ENCODE assay signal across 18 cellular contexts in the genomic region with DNA sequence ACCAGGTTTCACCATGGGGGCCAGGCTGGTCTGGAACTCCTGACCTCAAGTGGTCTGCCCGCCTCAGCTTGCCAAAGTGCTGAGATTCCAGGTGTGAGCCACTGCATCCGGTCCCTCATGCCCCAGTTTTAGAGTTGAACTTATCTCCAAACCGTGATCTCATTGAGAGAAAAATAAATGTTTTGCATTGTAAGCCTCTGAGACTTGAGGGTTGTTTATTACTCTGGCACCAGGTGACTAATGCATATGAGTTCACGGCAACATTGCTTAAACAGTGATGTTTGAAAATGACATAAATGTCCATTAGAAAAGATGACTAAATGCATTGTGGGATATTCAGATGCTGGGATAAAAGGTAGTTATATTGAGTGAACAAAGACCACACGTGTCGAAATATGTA. TPM values are rescaled to one million over a fixed set of nuclear protein-coding genes. Genes with fewer than 3 reads are reported as not detected.
A peak's percentile ranks its signal among the peaks of the same experiment; 100 is the strongest.
DNase-seq lines count a peak whose midpoint lies in the region; ATAC-seq and TF ChIP-seq lines count a peak whose summit lies in the region.
"Had no signal": no experiment of that assay in that cellular context is flagged by ENCODE, and none has a peak within 500 bp of the region (broad histone marks: within the 10 kb centered on the region; RNA-seq: fewer than 3 reads in every experiment).

No MANE protein-coding gene starts in this region.

- H2BK20ac ChIP-seq in IMR-90 (ENCODE audit: low read depth, low read length) = no peak overlapping the region

- H3K56ac ChIP-seq in IMR-90 (ENCODE audit: extremely low read depth, insufficient read depth, low read length) = no peak overlapping the region

- no peak overlapping the region for H3K4me2 ChIP-seq in IMR-90 (ENCODE audit: low read depth, low read length)
- H3K4me2 ChIP-seq: A549 had no signal

- H2BK120ac ChIP-seq in IMR-90 (ENCODE audit: low read depth, low read length) = no peak overlapping the region

- DNase-seq in EL (peak; percentile 16), IMR-90 (peak; percentile 83), amniotic epithelial cell (ENCODE audit: low read depth) (peak; percentile 83), iris pigment epithelial cell (ENCODE audit: low read depth) (peak; percentile 81), A673 (ENCODE audit: low spot score) (no peak), dermis blood vessel endothelial cell (no peak), Caco-2 (no peak), CD14-positive monocyte (ENCODE audit: low spot score) (no peak)
- DNase-seq: C1 segment of cervical spinal cord, MG63, NCI-H1048, NCI-H1436 treated with DMSO at 0.1 percent for 48 hours, NCI-H2029, NCI-H345, NCI-H524 treated with DMSO at 0.1 percent for 48 hours, PC-3, SJCRH30 had no signal

- H2AFZ ChIP-seq in IMR-90 (replicated peaks; ENCODE audit: low read length, poor library complexity) = no peak overlapping the region

- 90% methylated on average over 2 of the region's 6 CpGs; no CpG with 5 or more reads in 1 of the 2 experiments for WGBS in IMR-90 (ENCODE audit: extremely low coverage in 2 of 2, insufficient read length in 1 of 2), 2 experiments

- H3K23ac ChIP-seq in IMR-90 (ENCODE audit: low read depth, low read length) = no peak overlapping the region

- no peak for TF ChIP-seq RAD21 in IMR-90 (IDR thresholded peaks at IDR 0.05; ENCODE audit: low read length)

- H3K9ac ChIP-seq in IMR-90 (ENCODE audit: low read depth, low read length) = no peak overlapping the region

- H3K36me3 Mint-ChIP-seq in Caco-2 (ENCODE audit: insufficient read depth, unreplicated experiment) (no peaks in the 10 kb centered on the region), CD14-positive monocyte (no peaks in the 10 kb centered on the region)

- no peak for TF ChIP-seq POLR2A in IMR-90 (IDR thresholded peaks at IDR 0.05; ENCODE audit: low read depth, low read length)

- no peak overlapping the region for H3K4me3 ChIP-seq in IMR-90 (ENCODE audit: insufficient read depth, low read depth, low read length)
- no peak overlapping the region for H3K4me3 ChIP-seq in A673 (ENCODE audit: low read depth, low read length, poor library complexity, severe bottlenecking)
- H3K4me3 ChIP-seq in Caco-2 (ENCODE audit: low read depth, low read length) = no peak overlapping the region
- H3K4me3 ChIP-seq: A549, MG63, SJCRH30 had no signal

- H2AK5ac ChIP-seq in IMR-90 (ENCODE audit: low read depth, low read length) = no peak overlapping the region

- no peak overlapping the region for H2BK15ac ChIP-seq in IMR-90 (ENCODE audit: low read depth, low read length)

- no peak overlapping the region for H2AK9ac ChIP-seq in IMR-90 (replicated peaks; ENCODE audit: low read depth, low read length, poor library complexity)

- H3K4me1 Mint-ChIP-seq in Caco-2 (ENCODE audit: low read depth, unreplicated experiment) (no peaks in the 10 kb centered on the region), CD14-positive monocyte (no peaks in the 10 kb centered on the region)

- H3K4ac ChIP-seq in IMR-90 (ENCODE audit: low read depth, low read length) = 0 out of 2 replicates have a peak overlapping the region, but pooled peaks have one; percentile 16

- H3K27ac ChIP-seq in IMR-90 (ENCODE audit: insufficient read depth, low read length) (no peak overlapping the region; the same call in 1 of the 2 replicates), A673 (ENCODE audit: low read depth, low read length, poor library complexity, severe bottlenecking) (no peak overlapping the region)
- H3K27ac ChIP-seq: A549, SJCRH30 had no signal

- H3K4me3 Mint-ChIP-seq in Caco-2 (ENCODE audit: unreplicated experiment) = no peak overlapping the region
- H3K4me3 Mint-ChIP-seq in CD14-positive monocyte = no peak overlapping the region

- dilution Hi-C loops in IMR-90 (cut with HindIII; ENCODE audit: low sequenced_read_pairs, unreplicated experiment) = no loop called here

- H3K4me1 ChIP-seq in IMR-90 (ENCODE audit: control insufficient read depth, insufficient read depth, low read length) (peaks cover 4% of the 10 kb centered on the region), A673 (ENCODE audit: insufficient read depth, low read length, poor library complexity, severe bottlenecking) (no peaks in the 10 kb centered on the region), Caco-2 (no peaks in the 10 kb centered on the region)
- H3K4me1 ChIP-seq: A549, SJCRH30 had no signal

- CTCF ChIA-PET in IMR-90 (lab: Yijun Ruan, JAX) (interaction anchor here (1.5 kb wide), 1 partner anchor 9 kb away, joined by 3 read pairs; no protein-coding TSS in a partner anchor), A673 (lab: Charles Lee) (no interaction called here), Caco-2 (lab: Charles Lee) (no interaction called here)

- POLR2A ChIA-PET in IMR-90 (lab: Charles Lee; ENCODE audit: unreplicated experiment) (no interaction called here), A673 (lab: Charles Lee; ENCODE audit: low non-redundant PET) (interaction anchor here (0.5 kb wide), 1 partner anchor 9 kb away, joined by 3 read pairs; no protein-coding TSS in a partner anchor), Caco-2 (lab: Charles Lee) (no interaction called here)

- no peak overlapping the region for H3K14ac ChIP-seq in IMR-90 (replicated peaks; ENCODE audit: low read depth, low read length)

- intact Hi-C loops in IMR-90 (cut with micrococcal nuclease) (no loop called here), A673 (cut with micrococcal nuclease; ENCODE audit: unreplicated experiment) (no loop called here), Caco-2 (cut with micrococcal nuclease; ENCODE audit: unreplicated experiment) (no loop called here), CD14-positive monocyte (cut with micrococcal nuclease) (no loop called here)

- peak overlapping the region; percentile 36 for H2BK5ac ChIP-seq in IMR-90 (ENCODE audit: low read depth, low read length, poor library complexity, severe bottlenecking)

- H3K27ac Mint-ChIP-seq in Caco-2 (ENCODE audit: unreplicated experiment) = no peak overlapping the region
- H3K27ac Mint-ChIP-seq in CD14-positive monocyte = peak overlapping the region in 1 of 7 donors; percentile 22

- no peak overlapping the region for H4K5ac ChIP-seq in IMR-90 (ENCODE audit: low read depth, low read length)

- in situ Hi-C loops in IMR-90 (cut with MboI; ENCODE audit: low sequenced_read_pairs) = loop anchor here (25.0 kb wide), 1 partner anchor 191 kb away; no protein-coding TSS in a partner anchor

- no peak overlapping the region for H4K91ac ChIP-seq in IMR-90 (ENCODE audit: insufficient read depth, low read depth, low read length)

- H3K9me1 ChIP-seq in IMR-90 (ENCODE audit: insufficient read depth, low read length) = 0 out of 2 replicates have a peak, but pooled peaks cover 2% of the 10 kb centered on the region

- no peak overlapping the region for H3K18ac ChIP-seq in IMR-90 (ENCODE audit: low read depth, low read length)

- H3K27me3 ChIP-seq in IMR-90 (ENCODE audit: control insufficient read depth, insufficient read depth, low read length) = no peaks in the 10 kb centered on the region
- H3K27me3 ChIP-seq in A673 (replicated peaks; ENCODE audit: insufficient read depth, low read depth, low read length, poor library complexity) = no peaks in the 10 kb centered on the region
- no peaks in the 10 kb centered on the region for H3K27me3 ChIP-seq in Caco-2 (replicated peaks; ENCODE audit: control insufficient read depth, insufficient read depth, low read length)
- H3K27me3 ChIP-seq: MG63, SJCRH30 had no signal

- no peaks in the 10 kb centered on the region for H3K79me1 ChIP-seq in IMR-90 (ENCODE audit: low read depth in 1 of 2, low read length in 2 of 2)

- H3K9me3 ChIP-seq in IMR-90 (ENCODE audit: control insufficient read depth, insufficient read depth, low read length) (no peaks in the 10 kb centered on the region), A673 (ENCODE audit: low read depth, low read length, poor library complexity, severe bottlenecking) (no peaks in the 10 kb centered on the region), Caco-2 (no peaks in the 10 kb centered on the region)
- H3K9me3 ChIP-seq: A549, MG63, SJCRH30 had no signal

- TF ChIP-seq CTCF in IMR-90 (conservative IDR thresholded peaks at IDR 0.05; ENCODE audit: low read depth, low read length) = no peak
- no peak for TF ChIP-seq CTCF in A673 (conservative IDR thresholded peaks at IDR 0.05; ENCODE audit: low read depth, low read length)
- TF ChIP-seq CTCF in Caco-2 (IDR thresholded peaks at IDR 0.05; ENCODE audit: insufficient read depth in 1 of 2, low read depth in 1 of 2, low read length in 1 of 2, severe bottlenecking in 1 of 2, unreplicated experiment in 1 of 2) = no peak
- TF ChIP-seq CTCF in CD14-positive monocyte (IDR thresholded peaks at IDR 0.05) = no peak

- H3K36me3 ChIP-seq in IMR-90 (ENCODE audit: control insufficient read depth, insufficient read depth, low read length) (no peaks in the 10 kb centered on the region), A673 (ENCODE audit: insufficient read depth, low read length, poor library complexity, severe bottlenecking) (no peaks in the 10 kb centered on the region), Caco-2 (ENCODE audit: control insufficient read depth, insufficient read depth, low read length) (no peaks in the 10 kb centered on the region; the same call in 1 of the 2 replicates)
- H3K36me3 ChIP-seq: MG63, SJCRH30 had no signal

- peak; percentile 76 for ATAC-seq in IMR-90 (ENCODE audit: low read depth)
- ATAC-seq: A549, PC-3 had no signal

- H4K8ac ChIP-seq in IMR-90 (ENCODE audit: low read depth in 2 of 2, low read length in 2 of 2) = no peak overlapping the region

- no peaks in the 10 kb centered on the region for H3K9me3 Mint-ChIP-seq in Caco-2 (ENCODE audit: unreplicated experiment)
- peaks cover 0 to 5% (median 1%) of the 10 kb centered on the region in 7 donors for H3K9me3 Mint-ChIP-seq in CD14-positive monocyte

- no peaks in the 10 kb centered on the region for H4K20me1 ChIP-seq in IMR-90 (ENCODE audit: insufficient read depth, low read length)

- H3K27me3 Mint-ChIP-seq in Caco-2 (ENCODE audit: insufficient read depth, unreplicated experiment) (no peaks in the 10 kb centered on the region), CD14-positive monocyte (ENCODE audit: low read depth in 3 of 3) (peaks cover 2 to 5% (median 3%) of the 10 kb centered on the region in 3 donors)

- BruUV-seq in IMR-90 (replicated peaks; lab: Mats Ljungman, UMichigan) = no TSS peak
- no TSS peak for BruUV-seq in A673 (replicated peaks; lab: Mats Ljungman, UMichigan)
- BruUV-seq in Caco-2 (replicated peaks; lab: Mats Ljungman, UMichigan) = no TSS peak

TF ChIP-seq in IMR-90, 13 proteins besides CTCF, POLR2A, EP300 and RAD21 (continues in another document):
- TF ChIP-seq MAZ (IDR thresholded peaks at IDR 0.05; ENCODE audit: borderline replicate concordance, low read depth, low read length) (no peak), NFE2L2 (IDR thresholded peaks at IDR 0.05; ENCODE audit: low read depth, low read length) (no peak)

RNA-seq across cellular contexts. Expression of a gene that starts 22.9 kb away (rescaled TPM):
- total RNA-seq in IMR-90 (2012; rRNA removed) (464 and 519 TPM in 2 replicates), A673 (2021) (99.3 and 107 TPM in 2 replicates), dermis blood vessel endothelial cell (2.8 and 16.0 TPM in 2 replicates), Caco-2 (2022) (135 and 141 TPM in 2 replicates)
- polyA plus RNA-seq in IMR-90 (2012; rRNA removed) (156 and 171 TPM in 2 replicates), CD14-positive monocyte (not detected)
- 126 and 202 TPM in 2 replicates for polyA plus RNA-seq in IMR-90 (2012; cell fraction: cytosol; rRNA removed)
- 206 and 325 TPM in 2 replicates for polyA plus RNA-seq in IMR-90 (2012; cell fraction: nucleus; rRNA removed; ENCODE audit: low replicate concordance)

Comparison
In these comparisons a context has a peak if more than half of its experiments do, and no peak if none do; other contexts are left out.
1. DNase-seq: peak in EL (single experiment), IMR-90 (single experiment), amniotic epithelial cell (single experiment) and iris pigment epithelial cell (single experiment); none in A673 (single experiment), dermis blood vessel endothelial cell (single experiment), Caco-2 (0 of 2) and CD14-positive monocyte (single experiment).